1 cellular context compared by ENCODE assay signal in genomic region chr14:75281691-75282000, GRCh38.
TF ChIP-seq lines count a peak whose summit lies in the region.

No MANE protein-coding gene starts in this region.

TF ChIP-seq in GM23338, 12 proteins besides CTCF, POLR2A, EP300 and RAD21:
- no peak for TF ChIP-seq ZNF462 (CRISPR knock-in tag; IDR thresholded peaks at IDR 0.05)
